In genomic region chr2:110770308-110770695, GRCh38 we compare ENCODE assay signal across 18 cellular contexts. TPM values are rescaled to one million over a fixed set of nuclear protein-coding genes. Genes with fewer than 3 reads are reported as not detected.
DNase-seq lines count a peak whose midpoint lies in the region; ATAC-seq, FAIRE-seq and TF ChIP-seq lines count a peak whose summit lies in the region.
"Had no signal": no experiment of that assay in that cellular context is flagged by ENCODE, and none has a peak within 500 bp of the region (broad histone marks: within the 10 kb centered on the region; RNA-seq: fewer than 3 reads in every experiment).

No MANE protein-coding gene starts in this region.

- TF ChIP-seq CTCF in PC-3 (conservative IDR thresholded peaks at IDR 0.05; ENCODE audit: low read depth, low read length) = no peak

- no peak overlapping the region for H2AFZ ChIP-seq in PC-3 (ENCODE audit: low read length)

- H4K20me1 ChIP-seq in PC-3 (ENCODE audit: low read length) = peaks cover 10% of the 10 kb centered on the region

- FAIRE-seq in islet of Langerhans (lab: Jason Lieb, UNC) = peak; percentile 38
- FAIRE-seq: GM18507 had no signal

- H3K27ac ChIP-seq in PC-3 (ENCODE audit: low read length) = no peak overlapping the region

- CTCF ChIA-PET in PC-3 (lab: Charles Lee) = no interaction called here

- H3K4me1 ChIP-seq in PC-3 (ENCODE audit: insufficient read depth, low read length) = peaks cover 21% of the 10 kb centered on the region

- no TSS peak for BruUV-seq in PC-3 (replicated peaks; lab: Mats Ljungman, UMichigan)

- no peak overlapping the region for H3K9ac ChIP-seq in PC-3 (ENCODE audit: low read length)

- H3K9me2 ChIP-seq in PC-3 (replicated peaks; ENCODE audit: low read length) = no peaks in the 10 kb centered on the region

- H3K4me3 ChIP-seq in PC-3 (ENCODE audit: low read length) = peak overlapping the region; percentile 51; the same call in 1 of the 2 replicates
- H3K4me3 ChIP-seq: MG63 had no signal

- ATAC-seq in PC-3 (no peak), HG02970 (IDR thresholded peaks at IDR 0.05; ENCODE audit: low FRiP score, unreplicated experiment) (no peak), GM18498 (IDR thresholded peaks at IDR 0.05; ENCODE audit: unreplicated experiment) (no peak), HG03045 (IDR thresholded peaks at IDR 0.05; ENCODE audit: unreplicated experiment) (no peak)
- ATAC-seq: natural killer cell treated with Interleukin-12 subunit alpha and Interleukin-12 subunit beta and Interleukin-15 and Interleukin-18, amount 100 ng/mL, for 72 hours; stimulated activated naive CD8-positive, alpha-beta T cell treated with anti-CD3 and anti-CD28 coated beads, Interleukin-15, amount 100 ng/mL, for 72 hours had no signal

- no peaks in the 10 kb centered on the region for H3K9me3 ChIP-seq in PC-3 (ENCODE audit: low read length)

- peak overlapping the region; percentile 74 for H3K4me2 ChIP-seq in PC-3 (ENCODE audit: low read length)

- H3F3A ChIP-seq in PC-3 (ENCODE audit: low read length, unreplicated experiment) = no peaks in the 10 kb centered on the region

- intact Hi-C loops in PC-3 (cut with micrococcal nuclease) = no loop called here

- H3K27me3 ChIP-seq in PC-3 (ENCODE audit: low read length) = no peaks in the 10 kb centered on the region
- H3K27me3 ChIP-seq: MG63 had no signal

- H3K79me2 ChIP-seq in PC-3 (ENCODE audit: low read length) = peaks cover 10% of the 10 kb centered on the region; the same call in 1 of the 2 replicates

- POLR2A ChIA-PET in PC-3 (lab: Charles Lee; ENCODE audit: unreplicated experiment) = no interaction called here

- no peaks in the 10 kb centered on the region; the same call in 1 of the 2 replicates for H3K36me3 ChIP-seq in PC-3 (ENCODE audit: low read depth, low read length)
- H3K36me3 ChIP-seq: MG63 had no signal

- peak; percentile 79 for DNase-seq in COR-L47 (lab: John Stamatoyannopoulos, UW)
- DNase-seq in NCI-H1694 (lab: John Stamatoyannopoulos, UW) = peak; percentile 43
- no peak for DNase-seq in PC-3
- no peak for DNase-seq in mucosa of gallbladder (ENCODE audit: low spot score)
- DNase-seq: activated CD4-positive, alpha-beta T cell treated with anti-CD3 and anti-CD28 coated beads, Interleukin-2, amount 50 U/mL, for 4 hours; activated effector memory CD4-positive, alpha-beta T cell treated with Interleukin-2 at 50 U/mL for 16 hours; effector memory CD4-positive, alpha-beta T cell; GF-D8; stimulated activated naive CD8-positive, alpha-beta T cell treated with anti-CD3 and anti-CD28 coated beads, Interleukin-15, amount 100 ng/mL, for 72 hours had no signal

RNA-seq across cellular contexts. Expression of gene ACOXL, which starts 37.9 kb away (rescaled TPM):
- 15.5 and 16.3 TPM in 2 replicates for total RNA-seq in PC-3 (2014; rRNA removed)
- not detected for total RNA-seq in mucosa of gallbladder
- total RNA-seq: H4, HT1080 had no signal

Comparison
In these comparisons a context has a peak if more than half of its experiments do, and no peak if none do; other contexts are left out.
1. DNase-seq: peak in COR-L47 (single experiment) and NCI-H1694 (single experiment); none in PC-3 (single experiment) and mucosa of gallbladder (single experiment).
2. RNA of gene ACOXL, which starts 37.9 kb away (total RNA-seq): 15.5 to 16.3 TPM in PC-3; not detected in mucosa of gallbladder (single experiment); every median in the first group is over 10 times any median in the second.